8 cellular contexts compared by ENCODE assay signal in the genomic region with DNA sequence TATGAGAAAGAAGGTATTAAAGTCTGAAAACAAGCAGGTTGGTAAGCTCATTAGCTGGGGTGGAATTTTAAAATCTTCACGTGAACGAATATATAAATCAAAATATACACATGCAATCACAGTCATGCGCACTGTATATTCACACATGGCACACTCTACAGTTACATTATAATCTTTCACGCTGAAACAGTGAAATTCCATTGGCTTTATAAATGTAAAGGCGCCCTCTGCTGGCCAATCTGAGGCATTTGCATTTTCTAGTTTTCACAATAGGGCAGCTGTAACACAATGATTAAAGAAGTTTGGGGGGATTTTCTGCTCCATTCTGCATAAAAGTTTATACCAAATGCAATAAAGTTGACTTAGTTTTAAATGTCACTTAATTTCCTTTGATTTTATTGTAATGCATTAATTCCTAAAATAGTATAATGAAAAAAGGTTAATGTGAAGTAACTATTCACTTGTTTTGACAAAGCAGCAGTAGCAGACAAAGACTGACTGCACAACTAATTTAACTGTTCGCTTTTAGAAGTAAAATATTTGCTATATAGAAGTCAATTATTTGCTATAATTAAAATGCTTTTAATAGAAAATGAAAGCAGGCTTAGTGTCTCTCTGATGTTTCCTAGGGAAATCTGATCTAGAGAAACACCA. TPM values are rescaled to one million over a fixed set of nuclear protein-coding genes. Genes with fewer than 3 reads are reported as not detected.
DNase-seq lines count a peak whose midpoint lies in the region; ATAC-seq and TF ChIP-seq lines count a peak whose summit lies in the region.

No MANE protein-coding gene starts in this region.

- DNase-seq in AG04450 (ENCODE audit: low read depth, low spot score) (peak; percentile 55), NCI-H226 (peak; percentile 40), mucosa of descending colon (peak in 1 of 3 donors; percentile 32)
- peak; percentile 83 for DNase-seq in activated CD4-positive, alpha-beta T cell treated with anti-CD3 and anti-CD28 coated beads, Interleukin-2, amount 10 ng/mL, durations not matched to agents 24 days and 14 days
- peak; percentile 29 for DNase-seq in effector CD8-positive, alpha-beta T cell (lab: John Stamatoyannopoulos, UW)
- peak; percentile 54 for DNase-seq in stimulated activated naive CD4-positive, alpha-beta T cell treated with Interleukin-2 at 50 U/mL for 16 hours (lab: John Stamatoyannopoulos, UW)

- H3K9me3 ChIP-seq in AG04450 (ENCODE audit: control insufficient read depth, insufficient read depth, low read length): no peaks in the 10 kb centered on the region
- no peaks in the 10 kb centered on the region for H3K9me3 ChIP-seq in mucosa of descending colon

- TF ChIP-seq CTCF in AG04450 (IDR thresholded peaks at IDR 0.05; ENCODE audit: low read depth, low read length): peak; percentile 83
- peak; percentile 79 for TF ChIP-seq CTCF in mucosa of descending colon (IDR thresholded peaks at IDR 0.05)

- no peaks in the 10 kb centered on the region for H3K9me3 Mint-ChIP-seq in activated CD4-positive, alpha-beta T cell treated with anti-CD3 and anti-CD28 coated beads, Interleukin-2, amount 10 ng/mL, durations not matched to agents 24 days and 14 days

- peaks cover 3% of the 10 kb centered on the region for H3K4me1 Mint-ChIP-seq in activated CD4-positive, alpha-beta T cell treated with anti-CD3 and anti-CD28 coated beads, Interleukin-2, amount 10 ng/mL, durations not matched to agents 24 days and 14 days

- no peaks in the 10 kb centered on the region for H3K27me3 ChIP-seq in AG04450 (ENCODE audit: control insufficient read depth, insufficient read depth, low read length)

- POLR2A ChIA-PET in AG04450 (lab: Yijun Ruan, JAX): no interaction called here

- H3K36me3 ChIP-seq in mucosa of descending colon (ENCODE audit: low read depth): no peaks in the 10 kb centered on the region

- H3K4me3 Mint-ChIP-seq in activated CD4-positive, alpha-beta T cell treated with anti-CD3 and anti-CD28 coated beads, Interleukin-2, amount 10 ng/mL, durations not matched to agents 24 days and 14 days: no peak overlapping the region

- no peak overlapping the region for H3K4me3 ChIP-seq in AG04450 (ENCODE audit: low read depth, low read length)
- H3K4me3 ChIP-seq in mucosa of descending colon: no peak overlapping the region

- H3K36me3 Mint-ChIP-seq in activated CD4-positive, alpha-beta T cell treated with anti-CD3 and anti-CD28 coated beads, Interleukin-2, amount 10 ng/mL, durations not matched to agents 24 days and 14 days (ENCODE audit: low read depth): peaks cover 14% of the 10 kb centered on the region

- no peak overlapping the region for H3K27ac ChIP-seq in AG04450 (ENCODE audit: low read depth, low read length)

- CTCF ChIA-PET in AG04450 (lab: Charles Lee): interaction anchor here (0.6 to 14.0 kb wide), 24 partner anchors 8 to 714 kb away, joined by 3 to 344 read pairs (median 4); a partner anchor contains a TSS

- no peaks in the 10 kb centered on the region for H3K27me3 Mint-ChIP-seq in activated CD4-positive, alpha-beta T cell treated with anti-CD3 and anti-CD28 coated beads, Interleukin-2, amount 10 ng/mL, durations not matched to agents 24 days and 14 days

- ATAC-seq in GM18519 (IDR thresholded peaks at IDR 0.05; ENCODE audit: low FRiP score, unreplicated experiment) (peak; percentile 88), HG03103 (IDR thresholded peaks at IDR 0.05; ENCODE audit: low read depth, unreplicated experiment) (peak; percentile 79), mucosa of descending colon (peak; percentile 80)

- no peak overlapping the region for H3K27ac Mint-ChIP-seq in activated CD4-positive, alpha-beta T cell treated with anti-CD3 and anti-CD28 coated beads, Interleukin-2, amount 10 ng/mL, durations not matched to agents 24 days and 14 days

- no peaks in the 10 kb centered on the region for H3K4me1 ChIP-seq in mucosa of descending colon (ENCODE audit: low read depth)

- intact Hi-C loops in activated CD4-positive, alpha-beta T cell treated with anti-CD3 and anti-CD28 coated beads, Interleukin-2, amount 10 ng/mL, durations not matched to agents 24 days and 14 days (cut with micrococcal nuclease): loop anchor here (1.0 to 5.0 kb wide), 3 partner anchors 17 to 354 kb away; a partner anchor contains a TSS
- intact Hi-C loops in mucosa of descending colon (cut with DNase I, micrococcal nuclease): no loop called here

RNA-seq across cellular contexts. Expression of a gene that starts 17.2 kb away (rescaled TPM):
- polyA plus RNA-seq in AG04450 (2011; rRNA removed): 2.0 and 2.2 TPM in 2 replicates
- 0.92 and 2.4 TPM in 2 replicates for polyA minus RNA-seq in AG04450 (2011; rRNA and poly(A)+ RNA removed)
- 22.5 and 26.3 TPM in 2 replicates for total RNA-seq in activated CD4-positive, alpha-beta T cell treated with anti-CD3 and anti-CD28 coated beads, Interleukin-2, amount 10 ng/mL, durations not matched to agents 24 days and 14 days
- 10 to 100 TPM; 15.1 to 20.9 (median 18.3) TPM for total RNA-seq in mucosa of descending colon

RNA-seq across cellular contexts. Expression of a gene that starts 42.7 kb away (rescaled TPM):
- polyA plus RNA-seq in AG04450 (2011; rRNA removed): 1.8 and 2.5 TPM in 2 replicates
- 1.6 TPM in 1 of 2 replicates, not detected in the other for polyA minus RNA-seq in AG04450 (2011; rRNA and poly(A)+ RNA removed)
- 13.6 and 16.2 TPM in 2 replicates for total RNA-seq in activated CD4-positive, alpha-beta T cell treated with anti-CD3 and anti-CD28 coated beads, Interleukin-2, amount 10 ng/mL, durations not matched to agents 24 days and 14 days
- total RNA-seq in mucosa of descending colon: 10 to 100 TPM; 14.1 to 32.8 (median 29.1) TPM

RNA-seq across cellular contexts. Expression of a gene that starts 58.0 kb away (rescaled TPM):
- polyA plus RNA-seq in AG04450 (2011; rRNA removed): 300 and 374 TPM in 2 replicates
- 134 and 258 TPM in 2 replicates for polyA minus RNA-seq in AG04450 (2011; rRNA and poly(A)+ RNA removed)
- not detected in 2 replicates for total RNA-seq in activated CD4-positive, alpha-beta T cell treated with anti-CD3 and anti-CD28 coated beads, Interleukin-2, amount 10 ng/mL, durations not matched to agents 24 days and 14 days
- 1 to 10 TPM in 2 of 3 donors, under 1 TPM in 1; 0.20 to 4.0 (median 1.3) TPM for total RNA-seq in mucosa of descending colon
